ENCODE assay signal across 8 cellular contexts in the genomic region with DNA sequence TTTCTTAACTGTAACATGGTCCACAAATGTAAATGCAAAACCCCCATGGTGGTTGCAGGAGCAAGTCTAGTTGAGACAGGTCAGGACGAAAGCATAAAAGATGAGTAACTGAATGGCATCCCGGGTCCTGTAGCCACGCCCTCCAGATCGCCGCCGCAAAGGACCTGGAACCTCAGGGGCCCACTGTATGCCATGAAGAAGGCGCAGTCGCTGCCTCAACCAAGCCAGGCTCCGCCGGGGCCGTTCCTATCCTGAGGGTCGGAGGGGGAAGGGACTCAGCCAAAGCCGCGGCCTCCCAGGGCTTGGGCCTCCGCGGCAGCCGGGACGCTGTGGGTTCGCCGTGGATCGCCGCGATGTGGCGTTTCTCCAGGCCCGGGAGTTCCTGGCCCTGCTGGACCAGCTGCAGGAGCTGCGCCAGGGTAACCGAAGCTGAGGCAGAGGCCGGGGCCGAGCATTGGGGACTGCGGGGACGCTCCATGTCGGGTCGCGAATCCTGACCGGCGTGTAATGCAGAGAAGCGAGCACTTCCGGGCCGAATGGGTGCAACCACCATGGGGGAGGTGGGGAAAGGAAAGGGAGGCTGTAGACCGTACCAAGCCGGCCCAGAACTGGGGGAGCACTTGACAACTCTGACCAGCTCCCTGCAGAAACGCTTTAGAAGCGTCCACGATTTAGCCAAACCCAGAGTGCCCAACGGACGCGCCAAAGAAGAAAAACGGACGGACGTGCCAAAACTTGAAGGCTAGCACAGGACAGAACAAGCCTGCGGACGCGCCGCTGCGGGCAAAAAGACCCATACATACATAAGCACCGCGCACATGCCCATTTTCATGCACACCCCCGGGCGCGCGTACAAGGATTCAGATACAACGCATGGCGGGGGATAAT. TPM values are rescaled to one million over a fixed set of nuclear protein-coding genes. Genes with fewer than 3 reads are reported as not detected.
A peak's percentile ranks its signal among the peaks of the same experiment; 100 is the strongest.
DNase-seq lines count a peak whose midpoint lies in the region; ATAC-seq, FAIRE-seq and TF ChIP-seq lines count a peak whose summit lies in the region.

No MANE protein-coding gene starts in this region.

- TSS peak; percentile 88 for BruUV-seq in mammary epithelial cell (replicated peaks; lab: Mats Ljungman, UMichigan)

- H3K27me3 ChIP-seq in mammary epithelial cell (ENCODE audit: insufficient read depth, low read length) = no peaks in the 10 kb centered on the region
- no peaks in the 10 kb centered on the region for H3K27me3 ChIP-seq in small intestine (ENCODE audit: control insufficient read depth in 2 of 2, insufficient read depth in 2 of 2, low read length in 2 of 2)

- intact Hi-C loops in mammary epithelial cell (cut with micrococcal nuclease) = loop anchor here (1.0 kb wide), 1 partner anchor 11 kb away; the partner anchor contains the start of gene RPL7L1

- peaks cover 14% of the 10 kb centered on the region for H3K79me2 ChIP-seq in mammary epithelial cell (ENCODE audit: insufficient read depth, low read length)

- dilution Hi-C loops in mammary epithelial cell (cut with HindIII; ENCODE audit: low sequenced_read_pairs) = no loop called here

- no peak for TF ChIP-seq EP300 in A549 (IDR thresholded peaks at IDR 0.05)

- no peak for FAIRE-seq in A549 (lab: Jason Lieb, UNC)
- no peak for FAIRE-seq in small intestine (lab: Jason Lieb, UNC)

- in situ Hi-C loops in mammary epithelial cell (cut with MboI; ENCODE audit: low sequenced_read_pairs in 2 of 2) = loop anchor here in 1 of 2 donors (25.0 kb wide), 1 partner anchor 678 kb away; the partner anchor contains the start of gene MRPS10

- peak overlapping the region; percentile 85 for H2AFZ ChIP-seq in mammary epithelial cell (ENCODE audit: low read depth, low read length)

- H3K9me3 ChIP-seq in A549 = no peaks in the 10 kb centered on the region
- no peaks in the 10 kb centered on the region for H3K9me3 ChIP-seq in mammary epithelial cell (replicated peaks; ENCODE audit: insufficient read depth, low read length)
- no peaks in the 10 kb centered on the region for H3K9me3 ChIP-seq in small intestine (ENCODE audit: control insufficient read depth, low read depth)

- no peaks in the 10 kb centered on the region for H4K20me1 ChIP-seq in mammary epithelial cell (ENCODE audit: insufficient read depth, low read length)

- DNase-seq in A549 (ENCODE audit: low read depth in 1 of 2, low spot score in 1 of 2) (peak; percentile 79 to 95), NCI-H2171 treated with DMSO at 0.1 percent for 48 hours (lab: John Stamatoyannopoulos, UW) (peak; percentile 84), mammary epithelial cell (peak; percentile 98), iPS-NIHi7 (ENCODE audit: extremely low spot score) (peak; percentile 94), small intestine (peak; percentile 94)

- CTCF ChIA-PET in A549 (lab: Yijun Ruan, JAX) (interaction anchor here (0.5 to 1.4 kb wide), 5 partner anchors 10 to 439 kb away, joined by 3 to 4 read pairs (median 3); partner anchors contain the start of gene TBCC), mammary epithelial cell (lab: Charles Lee; ENCODE audit: low non-redundant PET) (interaction anchor here (0.6 to 0.8 kb wide), 2 partner anchors 721 to 898 kb away, joined by 4 to 21 read pairs; no protein-coding TSS in a partner anchor)

- POLR2A ChIA-PET in A549 (lab: Yijun Ruan, JAX) = interaction anchor here (0.5 to 2.2 kb wide), 8 partner anchors 8 to 691 kb away, joined by 3 to 22 read pairs (median 3); partner anchors contain the start of genes BICRAL, RPL7L1 and TBCC

- H3K4me2 ChIP-seq in A549 (peak overlapping the region; percentile 94), mammary epithelial cell (ENCODE audit: insufficient read depth, low read depth, low read length) (peak overlapping the region; percentile 97)

- H3K4me1 ChIP-seq in A549 = peaks cover 8% of the 10 kb centered on the region; the same call in 2 of the 3 replicates
- H3K4me1 ChIP-seq in mammary epithelial cell (ENCODE audit: insufficient read depth, low read length) = peaks cover 7% of the 10 kb centered on the region
- H3K4me1 ChIP-seq in small intestine (ENCODE audit: control insufficient read depth in 2 of 2, insufficient read depth in 1 of 2, low read depth in 1 of 2, low read length in 1 of 2) = no peaks in the 10 kb centered on the region

- H3K36me3 ChIP-seq in mammary epithelial cell (ENCODE audit: insufficient read depth, low read length) (peaks cover 7% of the 10 kb centered on the region), small intestine (ENCODE audit: control insufficient read depth in 2 of 2, insufficient read depth in 2 of 2, low read length in 2 of 2) (peaks cover 4% of the 10 kb centered on the region in 2 donors)

- H3K4me3 ChIP-seq in A549 (peak overlapping the region; percentile 80), WI38 (ENCODE audit: low read depth, low read length) (peak overlapping the region; percentile 74), mammary epithelial cell (replicated peaks in 1 of 3; ENCODE audit: insufficient read depth in 1 of 3, low read depth in 2 of 3, low read length in 3 of 3) (peak overlapping the region; percentile 70 to 84 (median 78)), small intestine (ENCODE audit: low read depth in 1 of 2, low read length in 2 of 2) (peak overlapping the region; percentile 64 to 65)

- WGBS in A549 (ENCODE audit: missing lambda C conversion rate) = 2% methylated on average over 47 of the region's 63 CpGs
- 2% methylated on average over 38 of the region's 63 CpGs for WGBS in mammary epithelial cell (ENCODE audit: low coverage, missing lambda C conversion rate)
- 0 to 1% (median 0%) methylated on average over 61 to 63 of the region's 63 CpGs for WGBS in small intestine, 3 donors

- peak; percentile 94 to 95 for ATAC-seq in A549
- peak; percentile 76 for ATAC-seq in GM18861 (IDR thresholded peaks at IDR 0.05; ENCODE audit: unreplicated experiment)
- peak; percentile 88 for ATAC-seq in HG03095 (IDR thresholded peaks at IDR 0.05; ENCODE audit: unreplicated experiment)

- no peak for TF ChIP-seq RAD21 in A549 (conservative IDR thresholded peaks at IDR 0.05 in 1 of 2, IDR thresholded peaks at IDR 0.05 in 1 of 2)

- no peak for TF ChIP-seq CTCF in A549 (IDR thresholded peaks at IDR 0.05)
- TF ChIP-seq CTCF in WI38 (IDR thresholded peaks at IDR 0.05; ENCODE audit: low read depth, low read length) = no peak
- no peak for TF ChIP-seq CTCF in mammary epithelial cell (conservative IDR thresholded peaks at IDR 0.05 in 1 of 2, IDR thresholded peaks at IDR 0.05 in 1 of 2; ENCODE audit: extremely low read depth in 1 of 2, insufficient read depth in 1 of 2, low read depth in 1 of 2, low read length in 2 of 2)

- H3K9ac ChIP-seq in mammary epithelial cell (ENCODE audit: insufficient read depth, low read length) = peak overlapping the region; percentile 90

- TF ChIP-seq POLR2A in A549 (IDR thresholded peaks at IDR 0.05; ENCODE audit: low read length) = peak; percentile 80

- H3K27ac ChIP-seq in A549 = peak overlapping the region; percentile 98 to 99
- peak overlapping the region; percentile 91 for H3K27ac ChIP-seq in mammary epithelial cell (ENCODE audit: insufficient read depth, low read depth, low read length)
- H3K27ac ChIP-seq in small intestine (ENCODE audit: low read depth in 1 of 2, low read length in 1 of 2) = peak overlapping the region; percentile 73 to 90

TF ChIP-seq in A549, 52 proteins besides CTCF, POLR2A, EP300 and RAD21 (continues in another document):
- no peak for TF ChIP-seq FOSL2 (IDR thresholded peaks at IDR 0.05)
- 0 out of 2 replicates have a peak, but pooled peaks have one; percentile 4 for TF ChIP-seq FOSL2 (CRISPR knock-in tag; IDR thresholded peaks at IDR 0.05)
- peak; percentile 37; the same call in 1 of the 2 replicates for TF ChIP-seq HMGXB4 (CRISPR knock-in tag; IDR thresholded peaks at IDR 0.05; ENCODE audit: borderline replicate concordance)

RNA-seq across cellular contexts. Expression of gene RPL7L1, which starts 11.1 kb away (rescaled TPM):
- polyA plus RNA-seq in A549 (2011; rRNA removed) (46.4 and 65.2 TPM in 2 replicates), A549 (2017; fragmentation: RNase III; extraction: RNeasy Plus Mini Kit Qiagen cat#74134 plus additional on column Dnase treatment) (82.5 to 101 TPM (median 84.1 TPM) in 3 replicates), mammary epithelial cell (51.7 TPM), small intestine (10 to 100 TPM; 23.7 to 61.1 (median 31.9) TPM)
- 21.5 and 25.9 TPM in 2 replicates for polyA plus RNA-seq in A549 (2012; cell fraction: cytosol; rRNA removed)
- 8.0 and 15.2 TPM in 2 replicates for polyA plus RNA-seq in A549 (2012; cell fraction: nucleus; rRNA removed)
- polyA minus RNA-seq in A549 (2011; rRNA and poly(A)+ RNA removed) = 30.5 and 31.1 TPM in 2 replicates
- 100 to 1,000 TPM; 102 to 106 TPM for total RNA-seq in mammary epithelial cell
- polyA minus RNA-seq in mammary epithelial cell = 88.3 TPM

RNA-seq across cellular contexts. Expression of gene PTCRA, which starts 25.3 kb away (rescaled TPM):
- not detected in 2 replicates for polyA plus RNA-seq in A549 (2011; rRNA removed)
- not detected in 2 replicates for polyA plus RNA-seq in A549 (2012; cell fraction: cytosol; rRNA removed)
- polyA plus RNA-seq in A549 (2012; cell fraction: nucleus; rRNA removed) = not detected in 2 replicates
- polyA plus RNA-seq in A549 (2017; fragmentation: RNase III; extraction: RNeasy Plus Mini Kit Qiagen cat#74134 plus additional on column Dnase treatment) = not detected in 3 replicates
- polyA minus RNA-seq in A549 (2011; rRNA and poly(A)+ RNA removed) = not detected in 2 replicates
- total RNA-seq in mammary epithelial cell = not detected
- polyA plus RNA-seq in mammary epithelial cell = not detected
- not detected for polyA minus RNA-seq in mammary epithelial cell
- polyA plus RNA-seq in small intestine = not detected

RNA-seq across cellular contexts. Expression of gene CNPY3, which starts 38.7 kb away (rescaled TPM):
- 28.2 and 30.3 TPM in 2 replicates for polyA plus RNA-seq in A549 (2011; rRNA removed)
- 34.5 and 35.9 TPM in 2 replicates for polyA plus RNA-seq in A549 (2012; cell fraction: cytosol; rRNA removed)
- polyA plus RNA-seq in A549 (2012; cell fraction: nucleus; rRNA removed) = 30.6 and 32.0 TPM in 2 replicates
- 31.9 to 39.4 TPM (median 38.5 TPM) in 3 replicates for polyA plus RNA-seq in A549 (2017; fragmentation: RNase III; extraction: RNeasy Plus Mini Kit Qiagen cat#74134 plus additional on column Dnase treatment)
- polyA minus RNA-seq in A549 (2011; rRNA and poly(A)+ RNA removed) = 20.7 and 23.6 TPM in 2 replicates
- total RNA-seq in mammary epithelial cell = 10 to 100 TPM; 30.6 to 33.0 TPM
- 36.5 TPM for polyA plus RNA-seq in mammary epithelial cell
- polyA minus RNA-seq in mammary epithelial cell = 29.0 TPM
- 10 to 100 TPM in 2 of 3 donors, 1 to 10 TPM in 1; 8.7 to 36.1 (median 14.6) TPM for polyA plus RNA-seq in small intestine

Comparison
In these comparisons a context has a peak if more than half of its experiments do, and no peak if none do; other contexts are left out.
1. Peak in every context shown above with its lines: DNase-seq, ATAC-seq, H3K4me3 ChIP-seq and H3K27ac ChIP-seq.